ENCODE assay signal across 8 cellular contexts in the genomic region with DNA sequence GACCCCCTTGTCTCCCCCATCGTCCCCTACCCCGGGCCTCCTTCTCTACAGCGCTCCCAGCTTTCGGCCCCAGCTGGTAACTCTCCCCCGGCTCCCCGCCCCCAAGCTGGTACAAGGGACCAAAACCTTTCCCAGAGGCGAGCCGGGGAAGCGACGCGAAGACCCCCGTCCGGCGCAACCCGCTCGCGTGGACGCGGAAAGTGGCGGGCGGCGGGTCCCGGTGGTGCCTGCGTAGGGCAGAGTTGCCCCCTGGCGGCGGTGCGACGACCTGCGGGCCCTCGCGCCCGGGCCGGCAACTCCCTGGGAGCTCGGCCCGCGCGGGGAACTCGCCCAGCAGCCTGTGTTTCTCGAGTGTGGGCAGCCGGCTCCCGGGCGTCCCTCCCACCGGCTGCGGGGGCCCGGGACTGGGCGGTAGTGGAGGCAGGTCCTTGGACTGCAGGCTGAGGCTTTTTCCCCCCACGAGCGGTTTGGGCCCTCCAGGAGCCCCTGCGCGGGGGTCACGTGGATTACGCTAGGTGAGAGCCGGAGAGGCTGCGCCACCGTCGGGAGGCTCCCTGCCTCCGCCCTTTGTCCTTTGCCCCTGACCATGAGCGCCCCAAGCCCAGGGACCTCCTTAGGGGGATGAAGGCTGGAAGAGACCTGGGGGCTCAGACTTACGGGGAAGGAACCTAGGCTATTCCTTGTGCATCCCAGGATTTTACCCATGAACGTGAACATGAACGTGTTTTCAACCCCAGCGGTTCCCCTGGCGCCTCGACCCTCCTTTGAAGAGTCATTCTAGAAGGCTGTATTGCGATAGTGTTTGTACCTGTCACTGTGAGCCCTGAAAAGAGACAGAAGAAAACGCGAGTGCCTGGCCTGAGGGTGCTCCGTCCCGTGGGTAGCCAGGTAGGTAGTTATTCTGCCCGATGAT. TPM values are rescaled to one million over a fixed set of nuclear protein-coding genes. Genes with fewer than 3 reads are reported as not detected.
A peak's percentile ranks its signal among the peaks of the same experiment; 100 is the strongest.
DNase-seq lines count a peak whose midpoint lies in the region; ATAC-seq, FAIRE-seq and TF ChIP-seq lines count a peak whose summit lies in the region.

No MANE protein-coding gene starts in this region.

- DNase-seq in BJ (ENCODE audit: low read depth), result no peak
- no peak for DNase-seq in HFF-Myc (ENCODE audit: extremely low read depth, low read depth)
- peak; percentile 46 to 62 (median 55) for DNase-seq in T-helper 2 cell
- no peak for DNase-seq in astrocyte (ENCODE audit: low read depth)
- DNase-seq in immature natural killer cell, result peak; percentile 59 to 64 (median 62)
- DNase-seq in stimulated activated CD4-positive, alpha-beta T cell treated with anti-CD3 and anti-CD28 coated beads, Interleukin-2, amount 100 ng/mL, for 24 hours, result peak; percentile 69 to 80
- DNase-seq in NCI-H2196 (lab: John Stamatoyannopoulos, UW; ENCODE audit: unreplicated experiment), result no peak

- peak overlapping the region; percentile 74 for H3K4me3 Mint-ChIP-seq in astrocyte (ENCODE audit: unreplicated experiment)
- peak overlapping the region in 4 of 5 donors; percentile 30 to 68 (median 48) for H3K4me3 Mint-ChIP-seq in immature natural killer cell

- no peaks in the 10 kb centered on the region for H3K36me3 Mint-ChIP-seq in astrocyte (ENCODE audit: low read depth, unreplicated experiment)
- no peaks in the 10 kb centered on the region for H3K36me3 Mint-ChIP-seq in immature natural killer cell

- H3K9me3 ChIP-seq in astrocyte (ENCODE audit: insufficient read depth, low read depth, low read length), result no peaks in the 10 kb centered on the region

- CTCF ChIA-PET in BJ (lab: Yijun Ruan, JAX), result interaction anchor here (0.6 to 2.6 kb wide), 94 partner anchors 9 to 602 kb away, joined by 3 to 84 read pairs (median 4); a partner anchor contains a TSS

- H4K20me1 ChIP-seq in astrocyte (ENCODE audit: insufficient read depth, low read length), result peaks cover 4% of the 10 kb centered on the region

- peak overlapping the region; percentile 93 for H3K4me2 ChIP-seq in astrocyte (ENCODE audit: low read length)

- H3K27ac Mint-ChIP-seq in astrocyte (ENCODE audit: unreplicated experiment) (no peak overlapping the region), immature natural killer cell (peak overlapping the region in 2 of 6 donors; percentile 31 to 47)

- H3K79me2 ChIP-seq in astrocyte (ENCODE audit: insufficient read depth, low read length), result peaks cover 20% of the 10 kb centered on the region

- peaks cover 15% of the 10 kb centered on the region for H3K4me1 ChIP-seq in astrocyte (ENCODE audit: insufficient read depth, low read length)

- H3K4me1 Mint-ChIP-seq in astrocyte (ENCODE audit: low read depth, unreplicated experiment) (no peaks in the 10 kb centered on the region), immature natural killer cell (peaks cover 22 to 24% of the 10 kb centered on the region in 2 donors)

- H3K36me3 ChIP-seq in BJ (ENCODE audit: control insufficient read depth, insufficient read depth, low read length) (no peaks in the 10 kb centered on the region), astrocyte (ENCODE audit: insufficient read depth, low read length) (no peaks in the 10 kb centered on the region)

- peaks cover 5% of the 10 kb centered on the region for H3K27me3 ChIP-seq in BJ (ENCODE audit: control insufficient read depth, insufficient read depth, low read length)
- H3K27me3 ChIP-seq in astrocyte (ENCODE audit: insufficient read depth, low read length), result peaks cover 11% of the 10 kb centered on the region

- TF ChIP-seq CTCF in BJ (IDR thresholded peaks at IDR 0.05; ENCODE audit: insufficient read depth, low read depth, low read length) (peak; percentile 66), HFF-Myc (IDR thresholded peaks at IDR 0.05; ENCODE audit: low read depth, low read length, missing control alignments) (peak; percentile 81), astrocyte (IDR thresholded peaks at IDR 0.05; ENCODE audit: insufficient read depth, low read depth, low read length) (peak; percentile 25)

- H3K27ac ChIP-seq in astrocyte (ENCODE audit: low read depth, low read length), result peak overlapping the region; percentile 2

- H3K27me3 Mint-ChIP-seq in astrocyte (ENCODE audit: low read depth, unreplicated experiment) (peaks cover 49% of the 10 kb centered on the region), immature natural killer cell (ENCODE audit: low read depth in 3 of 3) (peaks cover 48 to 73% (median 57%) of the 10 kb centered on the region in 3 donors)

- H2AFZ ChIP-seq in astrocyte (ENCODE audit: low read depth, low read length), result peak overlapping the region; percentile 76

- POLR2A ChIA-PET in BJ (lab: Charles Lee), result no interaction called here

- H3K9me3 Mint-ChIP-seq in astrocyte (ENCODE audit: unreplicated experiment) (no peaks in the 10 kb centered on the region), immature natural killer cell (peaks cover 0 to 20% (median 8%) of the 10 kb centered on the region in 6 donors)

- H3K4me3 ChIP-seq in BJ (ENCODE audit: low read depth, low read length) (peak overlapping the region; percentile 49), HFF-Myc (replicated peaks; ENCODE audit: low read depth, low read length) (peak overlapping the region; percentile 41), astrocyte (ENCODE audit: insufficient read depth, low read depth, low read length) (peak overlapping the region; percentile 67)

- ATAC-seq in HG02571 (IDR thresholded peaks at IDR 0.05; ENCODE audit: unreplicated experiment), result no peak

- FAIRE-seq in astrocyte (lab: Jason Lieb, UNC), result no peak

- peak overlapping the region; percentile 71 for H3K9ac ChIP-seq in astrocyte (ENCODE audit: low read length)

RNA-seq across cellular contexts. Expression of a gene that starts 2.9 kb away (rescaled TPM):
- 4.3 and 4.9 TPM in 2 replicates for polyA plus RNA-seq in BJ (2011; rRNA removed)
- polyA minus RNA-seq in BJ (2011; rRNA and poly(A)+ RNA removed), result 2.6 and 2.7 TPM in 2 replicates
- 13.5 and 16.9 TPM in 2 replicates for total RNA-seq in astrocyte
- polyA plus RNA-seq in immature natural killer cell, result not detected

RNA-seq across cellular contexts. Expression of a gene that starts 46.8 kb away (rescaled TPM):
- 478 and 758 TPM in 2 replicates for polyA plus RNA-seq in BJ (2011; rRNA removed)
- polyA minus RNA-seq in BJ (2011; rRNA and poly(A)+ RNA removed), result 183 and 269 TPM in 2 replicates
- 475 and 524 TPM in 2 replicates for total RNA-seq in astrocyte
- polyA plus RNA-seq in immature natural killer cell, result 100 to 1,000 TPM; 483 to 591 (median 494) TPM

Comparison
In these comparisons a context has a peak if more than half of its experiments do, and no peak if none do; other contexts are left out.
1. DNase-seq: peak in T-helper 2 cell (5 of 5), immature natural killer cell (3 of 3) and stimulated activated CD4-positive, alpha-beta T cell treated with anti-CD3 and anti-CD28 coated beads, Interleukin-2, amount 100 ng/mL, for 24 hours (2 of 2); none in BJ (single experiment), HFF-Myc (single experiment), astrocyte (single experiment) and NCI-H2196 (single experiment).
2. CTCF ChIP-seq: peak in every context shown above with its lines; median percentile 81 in HFF-Myc; 66 in BJ; 25 in astrocyte.
3. Peak in every context shown above with its lines, with median percentiles within 50 percentile points of each other: H3K4me3 ChIP-seq.